ENCODE assay signal across 30 cellular contexts in genomic region chr4:96676754-96677435, GRCh38.
"Had no signal": no experiment of that assay in that cellular context is flagged by ENCODE, and none has a peak within 500 bp of the region (broad histone marks: within the 10 kb centered on the region; RNA-seq: fewer than 3 reads in every experiment).

No MANE protein-coding gene starts in this region.

- DNase-seq: hypothalamus; immature natural killer cell; islet precursor cell; left ventricle myocardium inferior; mesendoderm; naive B cell; natural killer cell; nephron progenitor cell; occipital lobe; psoas muscle; stimulated activated CD4-positive, alpha-beta T cell treated with anti-CD3 and anti-CD28 coated beads, Interleukin-12 subunit alpha, Interleukin-12 subunit beta, amount 100 ng/mL, for 4 hours; stimulated activated CD4-positive, alpha-beta T cell treated with anti-CD3 and anti-CD28 coated beads, Interleukin-15, amount 100 ng/mL, for 24 hours; stimulated activated CD4-positive, alpha-beta T cell treated with anti-CD3 and anti-CD28 coated beads, Interleukin-2, amount 100 ng/mL, for 24 hours; stimulated activated CD4-positive, alpha-beta T cell treated with anti-CD3 and anti-CD28 coated beads, Interleukin-4, amount 100 ng/mL, for 1 hour; stimulated activated naive B cell treated with anti-CD40 and anti-IgM and Interleukin-4, amounts not matched to agents 10 μg/mL and 1 μg/mL and 100 μg/mL, for 72 hours; stimulated activated naive CD8-positive, alpha-beta T cell treated with anti-CD3 and anti-CD28 coated beads, Interleukin-15, Interleukin-2, amounts not matched to agents 100 U/mL and 50 U/mL, for 24 hours; stomach; testis; thyroid gland; transverse colon; upper lobe of left lung had no signal

- H3K36me3 ChIP-seq: left ventricle myocardium inferior, neural progenitor cell, neutrophil, right atrium auricular region, stomach, thyroid gland, transverse colon, upper lobe of left lung, vagina had no signal

- H3K27ac ChIP-seq: left ventricle myocardium inferior, neural progenitor cell, neutrophil, parathyroid adenoma, psoas muscle, right atrium auricular region, skin epidermis, stomach, testis, thyroid gland, transverse colon, upper lobe of left lung, vagina had no signal

- H3K9ac ChIP-seq: neural progenitor cell, parathyroid adenoma had no signal

- H3K27me3 Mint-ChIP-seq: naive B cell; stimulated activated naive B cell treated with anti-CD40 and anti-IgM and Interleukin-4, amounts not matched to agents 10 μg/mL and 1 μg/mL and 100 μg/mL, for 72 hours had no signal

- H3K4me3 ChIP-seq: left ventricle myocardium inferior, lung, neural progenitor cell, psoas muscle, right atrium auricular region, skin epidermis, stomach, testis, thyroid gland, transverse colon, upper lobe of left lung, vagina had no signal

- H3K79me2 ChIP-seq: parathyroid adenoma had no signal

- H3K9me3 ChIP-seq: left ventricle myocardium inferior, neutrophil, psoas muscle, right atrium auricular region, stomach, testis, thyroid gland, transverse colon, upper lobe of left lung, vagina had no signal

- ATAC-seq: natural killer cell; psoas muscle; sciatic nerve; stimulated activated naive B cell treated with anti-CD40 and anti-IgM and Interleukin-4, amounts not matched to agents 10 μg/mL and 1 μg/mL and 100 μg/mL, for 72 hours; stimulated activated naive CD8-positive, alpha-beta T cell treated with anti-CD3 and anti-CD28 coated beads, Interleukin-15, Interleukin-2, amounts not matched to agents 100 U/mL and 50 U/mL, for 24 hours had no signal

- H3K4me3 Mint-ChIP-seq: immature natural killer cell; mesothelial cell of epicardium; naive B cell; natural killer cell; nephron progenitor cell; neural progenitor cell; stimulated activated naive B cell treated with anti-CD40 and anti-IgM and Interleukin-4, amounts not matched to agents 10 μg/mL and 1 μg/mL and 100 μg/mL, for 72 hours had no signal

- H3K36me3 Mint-ChIP-seq: immature natural killer cell; naive B cell; natural killer cell; neural progenitor cell; stimulated activated naive B cell treated with anti-CD40 and anti-IgM and Interleukin-4, amounts not matched to agents 10 μg/mL and 1 μg/mL and 100 μg/mL, for 72 hours had no signal

- H2AFZ ChIP-seq: neural progenitor cell, parathyroid adenoma had no signal

- H3K27me3 ChIP-seq: neural progenitor cell, neutrophil, right atrium auricular region, stomach, testis, thyroid gland, transverse colon, upper lobe of left lung, vagina had no signal

- H3K4me2 ChIP-seq: neural progenitor cell had no signal

- H3K27ac Mint-ChIP-seq: immature natural killer cell; mesothelial cell of epicardium; naive B cell; natural killer cell; nephron progenitor cell; neural progenitor cell; stimulated activated naive B cell treated with anti-CD40 and anti-IgM and Interleukin-4, amounts not matched to agents 10 μg/mL and 1 μg/mL and 100 μg/mL, for 72 hours had no signal

- H3K4me1 Mint-ChIP-seq: immature natural killer cell; naive B cell; natural killer cell; nephron progenitor cell; stimulated activated naive B cell treated with anti-CD40 and anti-IgM and Interleukin-4, amounts not matched to agents 10 μg/mL and 1 μg/mL and 100 μg/mL, for 72 hours had no signal

- H3K4me1 ChIP-seq: left ventricle myocardium inferior, neural progenitor cell, parathyroid adenoma, psoas muscle, right atrium auricular region, stomach, testis, thyroid gland, transverse colon, upper lobe of left lung, vagina had no signal
